In genomic region chr9:135904121-135904520, GRCh38 we compare ENCODE assay signal across 1 cellular context.
TF ChIP-seq lines count a peak whose summit lies in the region.

No MANE protein-coding gene starts in this region.

TF ChIP-seq in neural cell, 6 proteins besides CTCF, POLR2A, EP300 and RAD21:
- no peak for TF ChIP-seq POLR2AphosphoS5 (IDR thresholded peaks at IDR 0.05)
- TF ChIP-seq TAF1 (IDR thresholded peaks at IDR 0.05; ENCODE audit: low read depth), result no peak
- TF ChIP-seq SMC3 (conservative IDR thresholded peaks at IDR 0.05; ENCODE audit: poor library complexity), result no peak
- no peak for TF ChIP-seq MXI1 (conservative IDR thresholded peaks at IDR 0.05; ENCODE audit: poor library complexity, severe bottlenecking)
- no peak for TF ChIP-seq EZH2 (IDR thresholded peaks at IDR 0.05; ENCODE audit: borderline replicate concordance, insufficient read depth, low read length, poor library complexity, severe bottlenecking)
- TF ChIP-seq, protein P1, sequence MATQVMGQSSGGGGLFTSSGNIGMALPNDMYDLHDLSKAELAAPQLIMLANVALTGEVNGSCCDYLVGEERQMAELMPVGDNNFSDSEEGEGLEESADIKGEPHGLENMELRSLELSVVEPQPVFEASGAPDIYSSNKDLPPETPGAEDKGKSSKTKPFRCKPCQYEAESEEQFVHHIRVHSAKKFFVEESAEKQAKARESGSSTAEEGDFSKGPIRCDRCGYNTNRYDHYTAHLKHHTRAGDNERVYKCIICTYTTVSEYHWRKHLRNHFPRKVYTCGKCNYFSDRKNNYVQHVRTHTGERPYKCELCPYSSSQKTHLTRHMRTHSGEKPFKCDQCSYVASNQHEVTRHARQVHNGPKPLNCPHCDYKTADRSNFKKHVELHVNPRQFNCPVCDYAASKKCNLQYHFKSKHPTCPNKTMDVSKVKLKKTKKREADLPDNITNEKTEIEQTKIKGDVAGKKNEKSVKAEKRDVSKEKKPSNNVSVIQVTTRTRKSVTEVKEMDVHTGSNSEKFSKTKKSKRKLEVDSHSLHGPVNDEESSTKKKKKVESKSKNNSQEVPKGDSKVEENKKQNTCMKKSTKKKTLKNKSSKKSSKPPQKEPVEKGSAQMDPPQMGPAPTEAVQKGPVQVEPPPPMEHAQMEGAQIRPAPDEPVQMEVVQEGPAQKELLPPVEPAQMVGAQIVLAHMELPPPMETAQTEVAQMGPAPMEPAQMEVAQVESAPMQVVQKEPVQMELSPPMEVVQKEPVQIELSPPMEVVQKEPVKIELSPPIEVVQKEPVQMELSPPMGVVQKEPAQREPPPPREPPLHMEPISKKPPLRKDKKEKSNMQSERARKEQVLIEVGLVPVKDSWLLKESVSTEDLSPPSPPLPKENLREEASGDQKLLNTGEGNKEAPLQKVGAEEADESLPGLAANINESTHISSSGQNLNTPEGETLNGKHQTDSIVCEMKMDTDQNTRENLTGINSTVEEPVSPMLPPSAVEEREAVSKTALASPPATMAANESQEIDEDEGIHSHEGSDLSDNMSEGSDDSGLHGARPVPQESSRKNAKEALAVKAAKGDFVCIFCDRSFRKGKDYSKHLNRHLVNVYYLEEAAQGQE (IDR thresholded peaks at IDR 0.05; ENCODE audit: borderline replicate concordance), result no peak
TF ChIP-seq in neural cell: peak in this region for 0.
